In the genomic region with DNA sequence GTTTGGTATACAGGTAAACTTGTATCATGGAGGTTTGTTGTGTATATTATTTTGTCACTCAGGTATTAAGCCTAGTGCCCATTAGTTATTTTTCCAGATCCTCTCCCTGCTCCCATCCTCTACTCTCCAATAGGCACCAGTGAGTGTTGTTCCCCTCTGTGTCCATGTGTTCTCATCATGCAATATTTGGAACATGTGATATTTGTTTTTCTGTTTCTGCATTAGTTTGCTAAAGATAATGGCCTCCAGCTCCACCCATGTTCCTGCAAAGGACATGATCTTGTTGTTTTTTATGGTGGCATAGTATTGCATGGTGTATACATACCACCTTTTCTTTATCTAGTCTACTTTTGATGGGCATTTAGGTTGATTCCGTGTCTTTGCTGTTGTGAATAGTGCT, we compare ENCODE assay signal across 14 cellular contexts. TPM values are rescaled to one million over a fixed set of nuclear protein-coding genes. Genes with fewer than 3 reads are reported as not detected.
DNase-seq lines count a peak whose midpoint lies in the region; ATAC-seq, FAIRE-seq and TF ChIP-seq lines count a peak whose summit lies in the region.
"Had no signal": no experiment of that assay in that cellular context is flagged by ENCODE, and none has a peak within 500 bp of the region (broad histone marks: within the 10 kb centered on the region; RNA-seq: fewer than 3 reads in every experiment).

No MANE protein-coding gene starts in this region.

- no peaks in the 10 kb centered on the region for H3K4me1 ChIP-seq in GM12878 (ENCODE audit: control insufficient read depth, insufficient read depth, low read length)

- POLR2A ChIA-PET in GM12878 (lab: Charles Lee), result no interaction called here

- H3K4me2 ChIP-seq in GM12878 (ENCODE audit: control insufficient read depth, insufficient read depth), result no peak overlapping the region
- H3K4me2 ChIP-seq: BLaER1, GM23338 had no signal

- FAIRE-seq in GM12878 (lab: Jason Lieb, UNC), result no peak
- FAIRE-seq: GM18507 had no signal

- RAD21 ChIA-PET in GM12878 (lab: Charles Lee; ENCODE audit: unreplicated experiment), result no interaction called here

- no peak overlapping the region for H3K4me3 Mint-ChIP-seq in mesothelial cell of epicardium
- no peak overlapping the region for H3K4me3 Mint-ChIP-seq in type B pancreatic cell
- H3K4me3 Mint-ChIP-seq: GM23338 had no signal

- intact Hi-C loops in GM12878 (cut with micrococcal nuclease; ENCODE audit: unreplicated experiment), result no loop called here

- no peak overlapping the region for H3K4me3 ChIP-seq in GM12878
- H3K4me3 ChIP-seq: BLaER1, GM23338 had no signal

- H2AFZ ChIP-seq in GM12878 (ENCODE audit: control insufficient read depth, low read depth, low read length), result no peak overlapping the region
- H2AFZ ChIP-seq: GM23338 had no signal

- no peaks in the 10 kb centered on the region; the same call in 2 of the 3 replicates for H3K9me3 ChIP-seq in GM12878 (replicated peaks; ENCODE audit: control insufficient read depth, insufficient read depth, low read length)

- peaks cover 38% of the 10 kb centered on the region for H3K36me3 Mint-ChIP-seq in mesothelial cell of epicardium
- peaks cover 40% of the 10 kb centered on the region for H3K36me3 Mint-ChIP-seq in type B pancreatic cell

- in situ Hi-C loops in GM12878 (cut with MboI), result no loop called here

- peaks cover 17% of the 10 kb centered on the region for H3K9me3 Mint-ChIP-seq in mesothelial cell of epicardium
- H3K9me3 Mint-ChIP-seq in type B pancreatic cell, result peaks cover 10% of the 10 kb centered on the region
- H3K9me3 Mint-ChIP-seq: CD8-positive, alpha-beta memory T cell; GM23338 had no signal

- TSS peak; percentile 25 for BruUV-seq in GM12878 (replicated peaks; lab: Mats Ljungman, UMichigan)

- H3K27me3 Mint-ChIP-seq in mesothelial cell of epicardium (ENCODE audit: low read depth) (no peaks in the 10 kb centered on the region), type B pancreatic cell (no peaks in the 10 kb centered on the region)
- H3K27me3 Mint-ChIP-seq: CD8-positive, alpha-beta memory T cell had no signal

- SMC1A ChIA-PET in GM12878 (lab: Charles Lee; ENCODE audit: uncharacterized antibody, unreplicated experiment), result no interaction called here

- H3K27ac ChIP-seq in GM12878 (ENCODE audit: control insufficient read depth, insufficient read depth), result no peak overlapping the region
- H3K27ac ChIP-seq: BLaER1 had no signal

- TF ChIP-seq RAD21 in GM12878 (IDR thresholded peaks at IDR 0.05; ENCODE audit: insufficient read depth, low read depth, low read length), result no peak

- 92% methylated on average over 1 of the region's 1 CpG for WGBS in GM12878 (ENCODE audit: insufficient coverage, insufficient replicate concordance, low lambda C conversion rate, missing lambda C conversion rate)

- DNase-seq in GM12878 (ENCODE audit: low read depth, low spot score) (no peak), left lobe of liver (ENCODE audit: low spot score) (no peak), mesothelial cell of epicardium (ENCODE audit: low spot score in 2 of 2, unreplicated experiment in 2 of 2) (no peak), NCI-H1436 treated with DMSO at 0.1 percent for 48 hours (lab: John Stamatoyannopoulos, UW) (no peak), type B pancreatic cell (ENCODE audit: extremely low spot score, unreplicated experiment) (no peak)
- DNase-seq in NK-92 treated with Interleukin-12 subunit alpha and Interleukin-12 subunit beta, amount 100 ng/mL, for 24 hours (lab: John Stamatoyannopoulos, UW), result no peak
- DNase-seq: AML-193; CD8-positive, alpha-beta memory T cell; DMS 273 treated with DMSO at 0.1 percent for 48 hours; H7 had no signal

- no peaks in the 10 kb centered on the region for H3K36me3 ChIP-seq in GM12878 (ENCODE audit: control insufficient read depth in 2 of 2, insufficient read depth in 2 of 2, low read length in 1 of 2)

- ATAC-seq in GM12878 (no peak), left lobe of liver (peak; percentile 59), HG03571 (IDR thresholded peaks at IDR 0.05; ENCODE audit: unreplicated experiment) (no peak)
- ATAC-seq: GM23338 had no signal

- H3K79me2 ChIP-seq in GM12878 (ENCODE audit: control insufficient read depth, insufficient read depth, low read length), result peaks cover 20% of the 10 kb centered on the region

- no peak for TF ChIP-seq EP300 in GM12878 (IDR thresholded peaks at IDR 0.05; ENCODE audit: borderline replicate concordance in 1 of 2, control insufficient read depth in 1 of 2, low read depth in 2 of 2, low read length in 2 of 2)

- H3K9ac ChIP-seq in GM12878 (ENCODE audit: control insufficient read depth, insufficient read depth, low read length), result no peak overlapping the region
- H3K9ac ChIP-seq: BLaER1 had no signal

- H4K20me1 ChIP-seq in GM12878 (ENCODE audit: control insufficient read depth, insufficient read depth), result no peaks in the 10 kb centered on the region

- H3K27ac Mint-ChIP-seq in mesothelial cell of epicardium (peak overlapping the region; percentile 53), type B pancreatic cell (no peak overlapping the region)

- no peaks in the 10 kb centered on the region for H3K27me3 ChIP-seq in GM12878 (replicated peaks in 1 of 2; ENCODE audit: control insufficient read depth in 2 of 2, insufficient read depth in 2 of 2, low read length in 1 of 2)
- H3K27me3 ChIP-seq: BLaER1 had no signal

- no peak for TF ChIP-seq CTCF in GM12878 (IDR thresholded peaks at IDR 0.05 in 2 of 3, conservative IDR thresholded peaks at IDR 0.05 in 1 of 3; ENCODE audit: control insufficient read depth in 2 of 3, extremely low read depth in 1 of 3, insufficient read depth in 1 of 3, low read depth in 3 of 3, low read length in 3 of 3)
- TF ChIP-seq CTCF in mesothelial cell of epicardium (IDR thresholded peaks at IDR 0.05; ENCODE audit: unreplicated experiment), result no peak
- no peak for TF ChIP-seq CTCF in type B pancreatic cell (conservative IDR thresholded peaks at IDR 0.05)

- H3K4me1 Mint-ChIP-seq in mesothelial cell of epicardium (peaks cover 4% of the 10 kb centered on the region), type B pancreatic cell (ENCODE audit: unreplicated experiment) (peaks cover 2% of the 10 kb centered on the region)
- H3K4me1 Mint-ChIP-seq: GM23338 had no signal

- CTCF ChIA-PET in GM12878 (lab: Yijun Ruan, JAX), result no interaction called here

- TF ChIP-seq POLR2A in GM12878 (IDR thresholded peaks at IDR 0.05; ENCODE audit: low read depth, low read length), result no peak

TF ChIP-seq in GM12878, 131 proteins besides CTCF, POLR2A, EP300 and RAD21 (continues in another document):
- TF ChIP-seq JUND (IDR thresholded peaks at IDR 0.05; ENCODE audit: low read depth, low read length) (no peak), CBX5 (IDR thresholded peaks at IDR 0.05; ENCODE audit: low read depth) (no peak), RBBP5 (conservative IDR thresholded peaks at IDR 0.05) (no peak)

RNA-seq across cellular contexts. Expression of gene PHACTR4, which starts 10.9 kb away (rescaled TPM):
- 25.2 and 26.3 TPM in 2 replicates for total RNA-seq in GM12878 (2013; cell fraction: nucleolus; rRNA removed)
- total RNA-seq in GM12878 (2014; rRNA removed), result 10.1 and 10.4 TPM in 2 replicates
- total RNA-seq in GM12878 (2014; rRNA removed; fragmentation: Illumina TruSeq; extraction: Trizol), result 12.4 and 13.1 TPM in 2 replicates
- 25.4 and 28.7 TPM in 2 replicates for total RNA-seq in GM12878 (2021)
- polyA plus RNA-seq in GM12878 (2011; ENCODE audit: low read depth), result 9.2 TPM
- 9.1 and 10.4 TPM in 2 replicates for polyA plus RNA-seq in GM12878 (2011; rRNA removed)
- polyA plus RNA-seq in GM12878 (2011; cell fraction: cytosol; rRNA removed), result 9.5 and 16.4 TPM in 2 replicates
- polyA plus RNA-seq in GM12878 (2011; cell fraction: nucleus; rRNA removed), result 5.5 and 9.3 TPM in 2 replicates
- polyA plus RNA-seq in GM12878 (2012), result 11.5 and 13.2 TPM in 2 replicates
- polyA plus RNA-seq in GM12878 (2014; fragmentation: Illumina TruSeq; extraction: Trizol), result 34.2 and 37.7 TPM in 2 replicates
- 1 to 10 TPM; 8.9 to 9.3 TPM for polyA plus RNA-seq in GM12878 (2014; fragmentation: Nextera tagmentation; extraction: Ambion mirVana)
- polyA plus RNA-seq in GM12878 (2014; rRNA removed), result 12.5 and 12.9 TPM in 2 replicates
- 10 to 100 TPM; 16.9 to 19.0 TPM for polyA plus RNA-seq in GM12878 (2016; fragmentation: Nextera tagmentation; extraction: Ambion mirVana)
- polyA minus RNA-seq in GM12878 (2011; rRNA and poly(A)+ RNA removed), result 10.5 and 13.9 TPM in 2 replicates
- polyA minus RNA-seq in GM12878 (2011; cell fraction: cytosol; rRNA and poly(A)+ RNA removed), result 6.4 and 7.0 TPM in 2 replicates
- 3.9 and 5.2 TPM in 2 replicates for polyA minus RNA-seq in GM12878 (2011; cell fraction: nucleus; rRNA and poly(A)+ RNA removed)
- total RNA-seq in left lobe of liver, result 23.5 TPM
- total RNA-seq in mesothelial cell of epicardium, result 67.4 to 69.8 TPM (median 67.5 TPM) in 3 replicates
- total RNA-seq in type B pancreatic cell (ENCODE audit: low replicate concordance), result 40.3 and 50.3 TPM in 2 replicates

RNA-seq across cellular contexts. Expression of gene MED18, which starts 51.6 kb away (rescaled TPM):
- 9.5 and 11.8 TPM in 2 replicates for total RNA-seq in GM12878 (2013; cell fraction: nucleolus; rRNA removed)
- 24.1 and 24.9 TPM in 2 replicates for total RNA-seq in GM12878 (2014; rRNA removed)
- 21.2 and 23.9 TPM in 2 replicates for total RNA-seq in GM12878 (2014; rRNA removed; fragmentation: Illumina TruSeq; extraction: Trizol)
- 19.3 and 21.9 TPM in 2 replicates for total RNA-seq in GM12878 (2021)
- 14.2 TPM for polyA plus RNA-seq in GM12878 (2011; ENCODE audit: low read depth)
- polyA plus RNA-seq in GM12878 (2011; rRNA removed), result 42.2 and 45.7 TPM in 2 replicates
- polyA plus RNA-seq in GM12878 (2011; cell fraction: cytosol; rRNA removed), result 58.9 and 63.9 TPM in 2 replicates
- polyA plus RNA-seq in GM12878 (2011; cell fraction: nucleus; rRNA removed), result 44.0 and 46.6 TPM in 2 replicates
- polyA plus RNA-seq in GM12878 (2012), result 15.1 and 20.4 TPM in 2 replicates
- polyA plus RNA-seq in GM12878 (2014; fragmentation: Illumina TruSeq; extraction: Trizol), result 28.1 and 33.5 TPM in 2 replicates
- 10 to 100 TPM; 31.3 to 33.3 TPM for polyA plus RNA-seq in GM12878 (2014; fragmentation: Nextera tagmentation; extraction: Ambion mirVana)
- polyA plus RNA-seq in GM12878 (2014; rRNA removed), result 20.9 and 22.1 TPM in 2 replicates
- polyA plus RNA-seq in GM12878 (2016; fragmentation: Nextera tagmentation; extraction: Ambion mirVana), result 10 to 100 TPM; 23.1 to 25.7 TPM
- polyA minus RNA-seq in GM12878 (2011; rRNA and poly(A)+ RNA removed), result 132 and 144 TPM in 2 replicates
- polyA minus RNA-seq in GM12878 (2011; cell fraction: cytosol; rRNA and poly(A)+ RNA removed), result 21.4 and 21.5 TPM in 2 replicates
- 8.7 and 12.5 TPM in 2 replicates for polyA minus RNA-seq in GM12878 (2011; cell fraction: nucleus; rRNA and poly(A)+ RNA removed)
- 16.3 TPM for total RNA-seq in left lobe of liver
- total RNA-seq in mesothelial cell of epicardium, result 9.2 to 11.7 TPM (median 9.9 TPM) in 3 replicates
- 12.4 and 17.8 TPM in 2 replicates for total RNA-seq in type B pancreatic cell (ENCODE audit: low replicate concordance)
